ENCODE assay signal across 15 cellular contexts in the genomic region with DNA sequence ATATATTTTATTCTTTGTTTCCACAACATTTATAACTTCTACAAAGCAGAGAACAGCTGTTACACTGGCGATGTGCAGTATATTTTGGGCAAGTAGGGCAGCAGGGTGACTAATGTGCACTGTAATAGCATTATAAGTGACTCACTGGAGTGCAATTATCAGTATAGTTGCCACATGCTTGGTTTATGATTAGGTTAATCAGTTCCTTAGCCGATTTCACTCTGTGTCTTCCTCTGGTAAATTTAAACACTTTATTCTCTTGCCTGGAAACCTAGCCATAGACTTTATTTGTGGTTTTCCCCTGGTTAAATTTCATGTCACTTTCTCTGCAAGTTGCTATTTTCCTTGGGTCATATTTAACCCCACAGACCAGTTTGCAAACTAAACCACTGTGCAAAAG.
DNase-seq lines count a peak whose midpoint lies in the region; ATAC-seq, FAIRE-seq and TF ChIP-seq lines count a peak whose summit lies in the region.
"Had no signal": no experiment of that assay in that cellular context is flagged by ENCODE, and none has a peak within 500 bp of the region (broad histone marks: within the 10 kb centered on the region; RNA-seq: fewer than 3 reads in every experiment).

No MANE protein-coding gene starts in this region.

- in situ Hi-C loops in HepG2 (cut with HindIII; ENCODE audit: extremely low pct_ligation_motif_present, low pct_unique_long_range_greater_than_20kb), result no loop called here

- H3K9ac ChIP-seq in astrocyte (ENCODE audit: low read length), result no peak overlapping the region
- H3K9ac ChIP-seq in HepG2 (ENCODE audit: insufficient read depth, low read depth, low read length), result no peak overlapping the region
- H3K9ac ChIP-seq: parathyroid adenoma had no signal

- WGBS in HepG2 (ENCODE audit: low lambda C conversion rate), result 2% methylated on average over 2 of the region's 2 CpGs

- H3K79me2 ChIP-seq in astrocyte (ENCODE audit: insufficient read depth, low read length), result no peaks in the 10 kb centered on the region
- H3K79me2 ChIP-seq in HepG2 (ENCODE audit: insufficient read depth, low read length), result no peaks in the 10 kb centered on the region
- H3K79me2 ChIP-seq: parathyroid adenoma had no signal

- TF ChIP-seq CTCF in AG09319 (IDR thresholded peaks at IDR 0.05; ENCODE audit: low read depth, low read length), result no peak
- no peak for TF ChIP-seq CTCF in astrocyte (IDR thresholded peaks at IDR 0.05; ENCODE audit: insufficient read depth, low read depth, low read length)
- no peak for TF ChIP-seq CTCF in HepG2 (CRISPR knock-in tag; IDR thresholded peaks at IDR 0.05)

- no peak overlapping the region for H3K27ac Mint-ChIP-seq in astrocyte (ENCODE audit: unreplicated experiment)
- H3K27ac Mint-ChIP-seq in CD8-positive, alpha-beta memory T cell, result no peak overlapping the region
- H3K27ac Mint-ChIP-seq: IgD-negative memory B cell had no signal

- TF ChIP-seq POLR2A in HepG2 (IDR thresholded peaks at IDR 0.05; ENCODE audit: insufficient read depth in 1 of 2, low read depth in 2 of 2, low read length in 2 of 2), result no peak

- no peak for TF ChIP-seq RAD21 in HepG2 (CRISPR knock-in tag; IDR thresholded peaks at IDR 0.05)

- H2AFZ ChIP-seq in astrocyte (ENCODE audit: low read depth, low read length), result no peak overlapping the region
- no peak overlapping the region for H2AFZ ChIP-seq in HepG2 (ENCODE audit: low read length)
- H2AFZ ChIP-seq: parathyroid adenoma had no signal

- peaks cover 5% of the 10 kb centered on the region for H3K9me3 Mint-ChIP-seq in astrocyte (ENCODE audit: unreplicated experiment)
- H3K9me3 Mint-ChIP-seq in CD8-positive, alpha-beta memory T cell, result peaks cover 0 to 5% (median 4%) of the 10 kb centered on the region in 5 donors
- H3K9me3 Mint-ChIP-seq: central memory CD8-positive, alpha-beta T cell had no signal

- no TSS peak for BruUV-seq in HepG2 (replicated peaks; lab: Mats Ljungman, UMichigan)

- H3K36me3 Mint-ChIP-seq in astrocyte (ENCODE audit: low read depth, unreplicated experiment), result no peaks in the 10 kb centered on the region
- H3K36me3 Mint-ChIP-seq in CD8-positive, alpha-beta memory T cell, result peaks cover 0 to 8% (median 2%) of the 10 kb centered on the region in 3 donors
- H3K36me3 Mint-ChIP-seq: IgD-negative memory B cell had no signal

- peak; percentile 94 for FAIRE-seq in astrocyte (lab: Jason Lieb, UNC)
- no peak for FAIRE-seq in HepG2 (lab: Jason Lieb, UNC)
- no peak for FAIRE-seq in HTR-8/SVneo (lab: Jason Lieb, UNC)

- H3K9me3 ChIP-seq in astrocyte (ENCODE audit: insufficient read depth, low read depth, low read length) (no peaks in the 10 kb centered on the region), HepG2 (ENCODE audit: low read length) (peaks cover 36% of the 10 kb centered on the region; the same call in 1 of the 2 replicates)
- no peaks in the 10 kb centered on the region for H3K9me3 ChIP-seq in CD8-positive, alpha-beta memory T cell (ENCODE audit: low read length)
- H3K9me3 ChIP-seq: tibial artery had no signal

- CTCF ChIA-PET in HepG2 (lab: Yijun Ruan, JAX; ENCODE audit: low intra/inter-chr PET ratio, low total read pairs), result no interaction called here
- CTCF ChIA-PET in CD8-positive, alpha-beta memory T cell (lab: Charles Lee), result no interaction called here

- H3K4me1 Mint-ChIP-seq in astrocyte (ENCODE audit: low read depth, unreplicated experiment), result peaks cover 4% of the 10 kb centered on the region
- H3K4me1 Mint-ChIP-seq in CD8-positive, alpha-beta memory T cell, result peaks cover 0 to 10% (median 2%) of the 10 kb centered on the region in 3 donors
- H3K4me1 Mint-ChIP-seq: central memory CD8-positive, alpha-beta T cell; IgD-negative memory B cell had no signal

- DNase-seq in AG09319 (ENCODE audit: extremely low read depth, low read depth), result peak; percentile 32
- peak; percentile 78 for DNase-seq in HCEC 1CT
- DNase-seq in astrocyte (ENCODE audit: low read depth), result peak; percentile 75
- peak; percentile 63 for DNase-seq in kidney tubule cell (ENCODE audit: low spot score)
- DNase-seq in HepG2 (ENCODE audit: low spot score), result no peak
- no peak for DNase-seq in HTR-8/SVneo (ENCODE audit: insufficient read length, low spot score)
- DNase-seq in CD8-positive, alpha-beta memory T cell, result no peak
- DNase-seq: activated T-cell treated with anti-CD3 and anti-CD28 coated beads, Interleukin-2, amount 50 U/mL, for 4 hours; NCI-H2107; tibial artery had no signal

- H3K4me2 ChIP-seq in astrocyte (ENCODE audit: low read length) (peak overlapping the region; percentile 19), HepG2 (ENCODE audit: low read depth, low read length) (no peak overlapping the region)

- H3K4me3 Mint-ChIP-seq in astrocyte (ENCODE audit: unreplicated experiment), result no peak overlapping the region
- H3K4me3 Mint-ChIP-seq in CD8-positive, alpha-beta memory T cell, result no peak overlapping the region
- H3K4me3 Mint-ChIP-seq: activated T-cell treated with anti-CD3 and anti-CD28 coated beads, Interleukin-2, amount 50 U/mL, for 4 hours; central memory CD8-positive, alpha-beta T cell; IgD-negative memory B cell had no signal

- no peak overlapping the region for H3K4me3 ChIP-seq in astrocyte (ENCODE audit: insufficient read depth, low read depth, low read length)
- no peak overlapping the region for H3K4me3 ChIP-seq in HepG2 (replicated peaks in 1 of 3; ENCODE audit: insufficient read depth in 1 of 3, low read depth in 2 of 3, low read length in 3 of 3)
- no peak overlapping the region for H3K4me3 ChIP-seq in CD8-positive, alpha-beta memory T cell (ENCODE audit: low read length)
- H3K4me3 ChIP-seq: lung, tibial artery had no signal

- H4K20me1 ChIP-seq in astrocyte (ENCODE audit: insufficient read depth, low read length) (no peaks in the 10 kb centered on the region), HepG2 (ENCODE audit: insufficient read depth, low read length) (no peaks in the 10 kb centered on the region)

- H3K27ac ChIP-seq in astrocyte (ENCODE audit: low read depth, low read length) (no peak overlapping the region), HepG2 (ENCODE audit: extremely low read length, insufficient read depth, low read length) (no peak overlapping the region)
- no peak overlapping the region for H3K27ac ChIP-seq in CD8-positive, alpha-beta memory T cell (ENCODE audit: low read depth, low read length)
- H3K27ac ChIP-seq: parathyroid adenoma, tibial artery had no signal

- H3K36me3 ChIP-seq in astrocyte (ENCODE audit: insufficient read depth, low read length), result no peaks in the 10 kb centered on the region
- no peaks in the 10 kb centered on the region for H3K36me3 ChIP-seq in HepG2 (replicated peaks in 1 of 2; ENCODE audit: control insufficient read depth in 1 of 2, insufficient read depth in 2 of 2, low read length in 2 of 2)
- no peaks in the 10 kb centered on the region for H3K36me3 ChIP-seq in CD8-positive, alpha-beta memory T cell (ENCODE audit: insufficient read depth, low read length)
- H3K36me3 ChIP-seq: tibial artery had no signal

- intact Hi-C loops in HepG2 (cut with micrococcal nuclease; ENCODE audit: unreplicated experiment), result no loop called here

- POLR2A ChIA-PET in HepG2 (lab: Yijun Ruan, JAX), result no interaction called here
- POLR2A ChIA-PET in CD8-positive, alpha-beta memory T cell (lab: Charles Lee), result no interaction called here

- no peak for ATAC-seq in HepG2
- no peak for ATAC-seq in GM18861 (IDR thresholded peaks at IDR 0.05; ENCODE audit: unreplicated experiment)
- ATAC-seq: activated T-cell treated with anti-CD3 and anti-CD28 coated beads, Interleukin-2, amount 50 U/mL, for 4 hours had no signal

- H3K27me3 ChIP-seq in astrocyte (ENCODE audit: insufficient read depth, low read length) (no peaks in the 10 kb centered on the region), HepG2 (ENCODE audit: control insufficient read depth in 1 of 2, insufficient read depth in 2 of 2, low read length in 2 of 2) (no peaks in the 10 kb centered on the region; a peak in 1 of 5 replicates)
- no peaks in the 10 kb centered on the region for H3K27me3 ChIP-seq in CD8-positive, alpha-beta memory T cell (ENCODE audit: insufficient read depth, low read length, poor library complexity, severe bottlenecking)
- H3K27me3 ChIP-seq: tibial artery had no signal

- no peaks in the 10 kb centered on the region for H3K27me3 Mint-ChIP-seq in astrocyte (ENCODE audit: low read depth, unreplicated experiment)
- peaks cover 0 to 1% of the 10 kb centered on the region in 2 donors for H3K27me3 Mint-ChIP-seq in CD8-positive, alpha-beta memory T cell
- H3K27me3 Mint-ChIP-seq: central memory CD8-positive, alpha-beta T cell; IgD-negative memory B cell had no signal

- H3K4me1 ChIP-seq in astrocyte (ENCODE audit: insufficient read depth, low read length) (peaks cover 5% of the 10 kb centered on the region), HepG2 (ENCODE audit: insufficient read depth, low read length) (no peaks in the 10 kb centered on the region)
- H3K4me1 ChIP-seq in CD8-positive, alpha-beta memory T cell (ENCODE audit: insufficient read depth, low read length), result no peaks in the 10 kb centered on the region
- H3K4me1 ChIP-seq: parathyroid adenoma, tibial artery had no signal

- TF ChIP-seq EP300 in HepG2 (IDR thresholded peaks at IDR 0.05; ENCODE audit: low read depth in 2 of 2, low read length in 2 of 2) (no peak), HepG2 (CRISPR knock-in tag; IDR thresholded peaks at IDR 0.05; ENCODE audit: borderline replicate concordance) (no peak)

TF ChIP-seq in HepG2, 621 proteins besides CTCF, POLR2A, EP300 and RAD21 (continues in another document):
- TF ChIP-seq ZSCAN22 (CRISPR knock-in tag; IDR thresholded peaks at IDR 0.05), result no peak
- TF ChIP-seq ZFP82 (CRISPR knock-in tag; IDR thresholded peaks at IDR 0.05; ENCODE audit: borderline replicate concordance), result no peak
- no peak for TF ChIP-seq ZC3H4 (CRISPR knock-in tag; IDR thresholded peaks at IDR 0.05; ENCODE audit: borderline replicate concordance)
- no peak for TF ChIP-seq FOXK2 (IDR thresholded peaks at IDR 0.05)
- no peak for TF ChIP-seq YY1 (IDR thresholded peaks at IDR 0.05; ENCODE audit: insufficient read depth, insufficient replicate concordance, low read depth, low read length)
- TF ChIP-seq SP1 (IDR thresholded peaks at IDR 0.05), result no peak
- no peak for TF ChIP-seq SP1 (CRISPR knock-in tag; IDR thresholded peaks at IDR 0.05)
- no peak for TF ChIP-seq REL (CRISPR knock-in tag; conservative IDR thresholded peaks at IDR 0.05)
- no peak for TF ChIP-seq TP53 (CRISPR knock-in tag; conservative IDR thresholded peaks at IDR 0.05)
- TF ChIP-seq ZIK1 (CRISPR knock-in tag; IDR thresholded peaks at IDR 0.05; ENCODE audit: borderline replicate concordance, low read depth), result no peak
- TF ChIP-seq SCMH1 (CRISPR knock-in tag; IDR thresholded peaks at IDR 0.05; ENCODE audit: borderline replicate concordance), result no peak
- no peak for TF ChIP-seq ZNF205 (CRISPR knock-in tag; IDR thresholded peaks at IDR 0.05)
- no peak for TF ChIP-seq XBP1 (CRISPR knock-in tag; IDR thresholded peaks at IDR 0.05)
- TF ChIP-seq ZBTB8A (CRISPR knock-in tag; IDR thresholded peaks at IDR 0.05; ENCODE audit: borderline replicate concordance, low read depth), result no peak
- TF ChIP-seq ZNF878 (CRISPR knock-in tag; IDR thresholded peaks at IDR 0.05), result no peak
- TF ChIP-seq ATM (IDR thresholded peaks at IDR 0.05; ENCODE audit: borderline replicate concordance), result no peak

Comparison
In these comparisons a context has a peak if more than half of its experiments do, and no peak if none do; other contexts are left out.
1. DNase-seq: peak in AG09319 (single experiment), HCEC 1CT (single experiment), astrocyte (single experiment) and kidney tubule cell (single experiment); none in HepG2 (single experiment), HTR-8/SVneo (single experiment) and CD8-positive, alpha-beta memory T cell (0 of 5).